ENCODE assay signal across 25 cellular contexts in the genomic region with DNA sequence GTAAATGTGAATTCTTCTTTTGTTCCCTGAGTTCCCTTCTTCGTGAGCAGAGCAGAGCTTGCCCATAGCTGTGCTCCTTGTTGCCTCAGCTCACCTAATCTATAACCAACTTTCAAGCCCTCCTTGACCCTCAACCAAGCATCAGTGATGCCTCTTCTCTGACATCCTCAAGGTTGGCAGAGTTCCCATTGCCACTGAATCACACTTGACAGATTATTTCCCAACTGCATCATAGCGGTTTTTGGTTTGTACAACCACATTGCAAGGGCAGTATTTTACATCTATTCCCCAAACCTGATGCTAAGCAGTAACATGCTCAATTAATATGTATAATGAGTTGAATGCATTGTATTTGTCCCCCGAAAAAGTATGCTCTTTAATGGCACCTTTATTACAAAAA.
DNase-seq lines count a peak whose midpoint lies in the region; FAIRE-seq and TF ChIP-seq lines count a peak whose summit lies in the region.
"Had no signal": no experiment of that assay in that cellular context is flagged by ENCODE, and none has a peak within 500 bp of the region (broad histone marks: within the 10 kb centered on the region; RNA-seq: fewer than 3 reads in every experiment).

No MANE protein-coding gene starts in this region.

- no peak for FAIRE-seq in astrocyte (lab: Jason Lieb, UNC)

- H3K9me3 ChIP-seq in astrocyte (ENCODE audit: insufficient read depth, low read depth, low read length) = no peaks in the 10 kb centered on the region
- H3K9me3 ChIP-seq in stomach = no peaks in the 10 kb centered on the region
- H3K9me3 ChIP-seq: psoas muscle had no signal

- no peak overlapping the region for H3K4me2 ChIP-seq in astrocyte (ENCODE audit: low read length)
- H3K4me2 ChIP-seq: KMS-11, neural progenitor cell had no signal

- peaks cover under 1% of the 10 kb centered on the region for H3K27me3 Mint-ChIP-seq in astrocyte (ENCODE audit: low read depth, unreplicated experiment)
- H3K27me3 Mint-ChIP-seq: activated CD8-positive, alpha-beta T cell treated with anti-CD3 and anti-CD28 coated beads for 36 hours had no signal

- TF ChIP-seq CTCF in astrocyte (IDR thresholded peaks at IDR 0.05; ENCODE audit: insufficient read depth, low read depth, low read length) (no peak), stomach (IDR thresholded peaks at IDR 0.05) (no peak)

- H3K36me3 Mint-ChIP-seq in astrocyte (ENCODE audit: low read depth, unreplicated experiment) = no peaks in the 10 kb centered on the region
- H3K36me3 Mint-ChIP-seq: CD8-positive, alpha-beta T cell; neural progenitor cell had no signal

- no peaks in the 10 kb centered on the region for H3K9me3 Mint-ChIP-seq in astrocyte (ENCODE audit: unreplicated experiment)
- H3K9me3 Mint-ChIP-seq: activated CD8-positive, alpha-beta T cell treated with anti-CD3 and anti-CD28 coated beads for 36 hours; activated naive CD4-positive, alpha-beta T cell treated with anti-CD3 and anti-CD28 coated beads for 36 hours; CD8-positive, alpha-beta T cell; HFFc6; neural progenitor cell had no signal

- no peak overlapping the region for H2AFZ ChIP-seq in astrocyte (ENCODE audit: low read depth, low read length)
- H2AFZ ChIP-seq: neural progenitor cell had no signal

- H3K27me3 ChIP-seq in astrocyte (ENCODE audit: insufficient read depth, low read length) = no peaks in the 10 kb centered on the region
- no peaks in the 10 kb centered on the region for H3K27me3 ChIP-seq in stomach
- H3K27me3 ChIP-seq: neural progenitor cell had no signal

- H3K4me3 ChIP-seq in astrocyte (ENCODE audit: insufficient read depth, low read depth, low read length) (no peak overlapping the region), stomach (no peak overlapping the region)
- H3K4me3 ChIP-seq: coronary artery, neural progenitor cell, psoas muscle had no signal

- H3K79me2 ChIP-seq in astrocyte (ENCODE audit: insufficient read depth, low read length) = no peaks in the 10 kb centered on the region

- H3K27ac ChIP-seq in astrocyte (ENCODE audit: low read depth, low read length) (no peak overlapping the region), stomach (no peak overlapping the region)
- H3K27ac ChIP-seq: coronary artery, KMS-11, neural progenitor cell, psoas muscle had no signal

- H3K9ac ChIP-seq in astrocyte (ENCODE audit: low read length) = no peak overlapping the region
- H3K9ac ChIP-seq: KMS-11, neural progenitor cell had no signal

- DNase-seq in Daoy (ENCODE audit: low read depth) (peak; percentile 45), HT1080 (ENCODE audit: low read depth) (peak; percentile 38), astrocyte (ENCODE audit: low read depth) (peak; percentile 51), glomerular visceral epithelial cell (ENCODE audit: extremely low spot score) (peak; percentile 22), NCI-H128 (lab: John Stamatoyannopoulos, UW; ENCODE audit: unreplicated experiment) (no peak), stomach (no peak), cerebellar nuclear complex (lab: John Stamatoyannopoulos, UW) (no peak)
- no peak for DNase-seq in stimulated activated CD4-positive, alpha-beta T cell treated with anti-CD3 and anti-CD28 coated beads, Interleukin-2, amount 100 ng/mL, for 48 hours
- DNase-seq: activated CD8-positive, alpha-beta T cell treated with anti-CD3 and anti-CD28 coated beads for 36 hours; activated naive CD4-positive, alpha-beta T cell treated with anti-CD3 and anti-CD28 coated beads for 36 hours; activated T-cell treated with anti-CD3 and anti-CD28 coated beads, Interleukin-2, amount 50 U/mL, for 24 hours; aorta; CD8-positive, alpha-beta T cell; DMS79; foreskin melanocyte; HFFc6; left cardiac atrium; NCI-H1417 treated with DMSO at 0.1 percent for 48 hours; NCI-H2171; NCI-H69; psoas muscle; stimulated activated CD8-positive, alpha-beta memory T cell treated with anti-CD3 and anti-CD28 coated beads, Interleukin-4, amount 100 ng/mL, for 48 hours had no signal

- H3K4me1 ChIP-seq in astrocyte (ENCODE audit: insufficient read depth, low read length) (no peaks in the 10 kb centered on the region), stomach (no peaks in the 10 kb centered on the region)
- H3K4me1 ChIP-seq: neural progenitor cell, psoas muscle had no signal

- intact Hi-C loops in stomach (cut with DNase I; ENCODE audit: low total_unique reads) = no loop called here

- H3K36me3 ChIP-seq in astrocyte (ENCODE audit: insufficient read depth, low read length) (no peaks in the 10 kb centered on the region), stomach (no peaks in the 10 kb centered on the region)
- H3K36me3 ChIP-seq: neural progenitor cell had no signal

- TF ChIP-seq POLR2A in stomach (IDR thresholded peaks at IDR 0.05) = no peak

- H3K27ac Mint-ChIP-seq in astrocyte (ENCODE audit: unreplicated experiment) = no peak overlapping the region
- H3K27ac Mint-ChIP-seq: activated CD8-positive, alpha-beta T cell treated with anti-CD3 and anti-CD28 coated beads for 36 hours; activated naive CD4-positive, alpha-beta T cell treated with anti-CD3 and anti-CD28 coated beads for 36 hours; activated T-cell treated with anti-CD3 and anti-CD28 coated beads, Interleukin-2, amount 50 U/mL, for 24 hours; CD8-positive, alpha-beta T cell; HFFc6; neural progenitor cell had no signal

- H3K4me1 Mint-ChIP-seq in astrocyte (ENCODE audit: low read depth, unreplicated experiment) = no peaks in the 10 kb centered on the region

- TF ChIP-seq EP300 in stomach (IDR thresholded peaks at IDR 0.05) = no peak

- 74 to 82% (median 77%) methylated on average over 3 of the region's 3 CpGs for WGBS in stomach, 5 donors

- H3K4me3 Mint-ChIP-seq in astrocyte (ENCODE audit: unreplicated experiment) = no peak overlapping the region
- H3K4me3 Mint-ChIP-seq: activated CD8-positive, alpha-beta T cell treated with anti-CD3 and anti-CD28 coated beads for 36 hours; activated naive CD4-positive, alpha-beta T cell treated with anti-CD3 and anti-CD28 coated beads for 36 hours; activated T-cell treated with anti-CD3 and anti-CD28 coated beads, Interleukin-2, amount 50 U/mL, for 24 hours; CD8-positive, alpha-beta T cell; HFFc6; neural progenitor cell had no signal

- H4K20me1 ChIP-seq in astrocyte (ENCODE audit: insufficient read depth, low read length) = no peaks in the 10 kb centered on the region

Comparison
In these comparisons a context has a peak if more than half of its experiments do, and no peak if none do; other contexts are left out.
1. DNase-seq: peak in Daoy (single experiment), HT1080 (single experiment), astrocyte (single experiment) and glomerular visceral epithelial cell (single experiment); none in NCI-H128 (single experiment), stomach (single experiment), stimulated activated CD4-positive, alpha-beta T cell treated with anti-CD3 and anti-CD28 coated beads, Interleukin-2, amount 100 ng/mL, for 48 hours (0 of 2) and cerebellar nuclear complex (0 of 2).